25 cellular contexts compared by ENCODE assay signal in genomic region chr13:113430378-113431110, GRCh38.
"Had no signal": no experiment of that assay in that cellular context is flagged by ENCODE, and none has a peak within 500 bp of the region (broad histone marks: within the 10 kb centered on the region; RNA-seq: fewer than 3 reads in every experiment).

No MANE protein-coding gene starts in this region.

- DNase-seq: activated B cell treated with CpG ODN at 0.5 μM for 24 hours; activated CD4-positive, alpha-beta T cell treated with anti-CD3 and anti-CD28 coated beads for 36 hours; activated CD4-positive, alpha-beta T cell treated with anti-CD3 and anti-CD28 coated beads, Interleukin-2, amount 50 U/mL, for 4 hours; activated CD8-positive, alpha-beta memory T cell treated with anti-CD3 and anti-CD28 coated beads for 24 hours; activated CD8-positive, alpha-beta memory T cell treated with anti-CD3 and anti-CD28 coated beads, Interleukin-2, amount 50 U/mL, for 4 hours; activated naive CD4-positive, alpha-beta T cell treated with Interleukin-2 at 50 U/mL for 16 hours; activated naive CD8-positive, alpha-beta T cell treated with anti-CD3 and anti-CD28 coated beads, Interleukin-2, amount 10 ng/mL, durations not matched to agents 7 days and 5 days; activated T-cell treated with anti-CD3 and anti-CD28 coated beads, Interleukin-2, amount 50 U/mL, for 24 hours; amygdala; body of pancreas; dermis blood vessel endothelial cell; effector CD8-positive, alpha-beta T cell; foreskin keratinocyte; hippocampal formation; kidney glomerular epithelial cell; occipital lobe; retina; spleen; stimulated activated CD4-positive, alpha-beta T cell treated with anti-CD3 and anti-CD28 coated beads, Interleukin-4, amount 100 ng/mL, for 1 hour; stimulated activated naive CD4-positive, alpha-beta T cell; T-helper 9 cell had no signal

- H3K4me1 Mint-ChIP-seq: activated B cell treated with CpG ODN at 0.5 μM for 24 hours; activated CD4-positive, alpha-beta T cell treated with anti-CD3 and anti-CD28 coated beads for 36 hours; activated naive CD8-positive, alpha-beta T cell treated with anti-CD3 and anti-CD28 coated beads, Interleukin-2, amount 10 ng/mL, durations not matched to agents 7 days and 5 days had no signal

- H3K4me3 ChIP-seq: body of pancreas, cardiac muscle cell, spleen, thoracic aorta, upper lobe of left lung had no signal

- ATAC-seq: activated CD4-positive, alpha-beta T cell treated with anti-CD3 and anti-CD28 coated beads for 36 hours; body of pancreas; foreskin keratinocyte had no signal

- H3K4me1 ChIP-seq: body of pancreas, foreskin keratinocyte, spleen, upper lobe of left lung had no signal

- H3K27me3 ChIP-seq: body of pancreas, cardiac muscle cell, foreskin keratinocyte, spleen, upper lobe of left lung had no signal

- H3K27ac ChIP-seq: body of pancreas, cardiac muscle cell, foreskin keratinocyte, spleen, thoracic aorta, upper lobe of left lung had no signal

- H3K36me3 ChIP-seq: cardiac muscle cell, thoracic aorta, upper lobe of left lung had no signal

- H3K27me3 Mint-ChIP-seq: activated B cell treated with CpG ODN at 0.5 μM for 24 hours; activated CD4-positive, alpha-beta T cell treated with anti-CD3 and anti-CD28 coated beads for 36 hours; activated naive CD8-positive, alpha-beta T cell treated with anti-CD3 and anti-CD28 coated beads, Interleukin-2, amount 10 ng/mL, durations not matched to agents 7 days and 5 days; activated T-cell treated with anti-CD3 and anti-CD28 coated beads, Interleukin-2, amount 50 U/mL, for 24 hours had no signal

- H3K9me3 Mint-ChIP-seq: activated B cell treated with CpG ODN at 0.5 μM for 24 hours; activated naive CD8-positive, alpha-beta T cell treated with anti-CD3 and anti-CD28 coated beads, Interleukin-2, amount 10 ng/mL, durations not matched to agents 7 days and 5 days; activated T-cell treated with anti-CD3 and anti-CD28 coated beads, Interleukin-2, amount 50 U/mL, for 24 hours; activated T-helper 2 cell treated with anti-CD3 and anti-CD28 coated beads, Interferon-gamma antibody, Interleukin-2, Interleukin-4, amounts not matched to agents 10 μg/mL and 5 μg/mL and 100 μg/mL, durations not matched to agents 14 hours and 24 hours and 36 hours had no signal

- H3K36me3 Mint-ChIP-seq: activated naive CD8-positive, alpha-beta T cell treated with anti-CD3 and anti-CD28 coated beads, Interleukin-2, amount 10 ng/mL, durations not matched to agents 7 days and 5 days had no signal

- H3K4me3 Mint-ChIP-seq: activated B cell treated with CpG ODN at 0.5 μM for 24 hours; activated CD4-positive, alpha-beta T cell treated with anti-CD3 and anti-CD28 coated beads for 36 hours; activated naive CD8-positive, alpha-beta T cell treated with anti-CD3 and anti-CD28 coated beads, Interleukin-2, amount 10 ng/mL, durations not matched to agents 7 days and 5 days; activated T-cell treated with anti-CD3 and anti-CD28 coated beads, Interleukin-2, amount 50 U/mL, for 24 hours had no signal

- H3K9me3 ChIP-seq: body of pancreas, spleen, thoracic aorta, upper lobe of left lung had no signal

- H3K27ac Mint-ChIP-seq: activated B cell treated with CpG ODN at 0.5 μM for 24 hours; activated CD4-positive, alpha-beta T cell treated with anti-CD3 and anti-CD28 coated beads for 36 hours; activated naive CD8-positive, alpha-beta T cell treated with anti-CD3 and anti-CD28 coated beads, Interleukin-2, amount 10 ng/mL, durations not matched to agents 7 days and 5 days; activated T-cell treated with anti-CD3 and anti-CD28 coated beads, Interleukin-2, amount 50 U/mL, for 24 hours; activated T-helper 2 cell treated with anti-CD3 and anti-CD28 coated beads, Interferon-gamma antibody, Interleukin-2, Interleukin-4, amounts not matched to agents 10 μg/mL and 5 μg/mL and 100 μg/mL, durations not matched to agents 14 hours and 24 hours and 36 hours had no signal
